ENCODE assay signal across 1 cellular context in genomic region chr3:49058011-49058410, GRCh38.
TF ChIP-seq lines count a peak whose summit lies in the region.

No MANE protein-coding gene starts in this region.

TF ChIP-seq in IMR-90, 13 proteins besides CTCF, POLR2A, EP300 and RAD21:
- no peak for TF ChIP-seq BHLHE40 (IDR thresholded peaks at IDR 0.05; ENCODE audit: low read depth, low read length)
- TF ChIP-seq USF2 (IDR thresholded peaks at IDR 0.05; ENCODE audit: low read depth, low read length): no peak
- no peak; the same call in 1 of the 2 replicates for TF ChIP-seq CEBPB (IDR thresholded peaks at IDR 0.05; ENCODE audit: low read depth, low read length)
- TF ChIP-seq MAZ (IDR thresholded peaks at IDR 0.05; ENCODE audit: borderline replicate concordance, low read depth, low read length): no peak
- no peak for TF ChIP-seq RFX5 (IDR thresholded peaks at IDR 0.05; ENCODE audit: low read depth, low read length)
- TF ChIP-seq MXI1 (IDR thresholded peaks at IDR 0.05; ENCODE audit: borderline replicate concordance, low read depth, low read length): no peak
- TF ChIP-seq CHD1 (IDR thresholded peaks at IDR 0.05; ENCODE audit: low read depth, low read length): no peak
- no peak for TF ChIP-seq ELK1 (IDR thresholded peaks at IDR 0.05; ENCODE audit: borderline replicate concordance, low read depth, low read length)
- TF ChIP-seq FOS (IDR thresholded peaks at IDR 0.05; ENCODE audit: low read depth, low read length): no peak
- TF ChIP-seq NFE2L2 (IDR thresholded peaks at IDR 0.05; ENCODE audit: low read depth, low read length): no peak
- no peak for TF ChIP-seq RCOR1 (IDR thresholded peaks at IDR 0.05; ENCODE audit: insufficient replicate concordance, low read length)
- TF ChIP-seq SMC3 (IDR thresholded peaks at IDR 0.05; ENCODE audit: low read depth, low read length): no peak
